9 cellular contexts compared by ENCODE assay signal in the genomic region with DNA sequence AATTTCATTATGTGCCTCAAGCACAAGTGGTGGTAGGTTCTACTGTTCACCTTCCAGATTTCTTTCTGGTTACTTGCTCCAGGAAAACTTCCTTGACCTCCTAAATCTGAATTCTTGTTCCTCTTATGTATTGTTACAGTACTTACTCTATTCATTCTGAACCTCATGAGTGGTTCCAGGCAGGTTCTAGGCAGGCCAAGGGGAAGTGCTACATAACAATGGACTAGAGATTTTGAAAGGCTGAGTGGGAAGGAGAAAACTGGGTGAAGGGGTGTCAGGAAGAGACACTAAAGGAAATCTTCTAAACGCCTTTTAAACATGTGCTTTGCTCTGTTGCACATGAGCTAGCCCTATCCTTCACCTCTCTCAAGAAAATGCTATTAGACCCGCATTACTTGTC. TPM values are rescaled to one million over a fixed set of nuclear protein-coding genes. Genes with fewer than 3 reads are reported as not detected.
DNase-seq lines count a peak whose midpoint lies in the region; ATAC-seq, FAIRE-seq and TF ChIP-seq lines count a peak whose summit lies in the region.
"Had no signal": no experiment of that assay in that cellular context is flagged by ENCODE, and none has a peak within 500 bp of the region (broad histone marks: within the 10 kb centered on the region; RNA-seq: fewer than 3 reads in every experiment).

No MANE protein-coding gene starts in this region.

- H3K36me3 ChIP-seq in H7 (replicated peaks; ENCODE audit: control insufficient read depth, insufficient read depth, low read length) (peaks cover 15% of the 10 kb centered on the region), PC-9 (ENCODE audit: low read depth) (peaks cover 43% of the 10 kb centered on the region), endothelial cell of umbilical vein (ENCODE audit: control insufficient read depth in 2 of 2, extremely low read depth in 1 of 2, insufficient read depth in 2 of 2, low read length in 2 of 2) (peaks cover 8 to 14% of the 10 kb centered on the region in 2 experiments), tibial artery (peaks cover 36 to 40% (median 37%) of the 10 kb centered on the region in 3 donors)

- no peak for TF ChIP-seq POLR2A in endothelial cell of umbilical vein (IDR thresholded peaks at IDR 0.05; ENCODE audit: low read depth, low read length)

- BruUV-seq in PC-9 (replicated peaks; lab: Mats Ljungman, UMichigan) (no TSS peak), endothelial cell of umbilical vein (replicated peaks; lab: Mats Ljungman, UMichigan) (no TSS peak)

- ATAC-seq in HG03571 (IDR thresholded peaks at IDR 0.05; ENCODE audit: unreplicated experiment) = no peak

- no peak for TF ChIP-seq CTCF in PC-9 (conservative IDR thresholded peaks at IDR 0.05)
- TF ChIP-seq CTCF in endothelial cell of umbilical vein (IDR thresholded peaks at IDR 0.05; ENCODE audit: extremely low read depth in 1 of 2, insufficient read depth in 1 of 2, low read depth in 1 of 2, low read length in 2 of 2) = no peak
- no peak for TF ChIP-seq CTCF in tibial artery (IDR thresholded peaks at IDR 0.05)

- no peaks in the 10 kb centered on the region for H3K9me2 ChIP-seq in PC-9 (ENCODE audit: insufficient read depth)

- DNase-seq in H7 = no peak
- DNase-seq in PC-9 = no peak
- DNase-seq in endothelial cell of umbilical vein (ENCODE audit: low read depth, low spot score) = peak; percentile 21
- DNase-seq in renal cortical epithelial cell (ENCODE audit: low read depth) = peak; percentile 15
- DNase-seq in NCI-H345 (lab: John Stamatoyannopoulos, UW) = no peak
- DNase-seq in tibial artery = no peak
- DNase-seq: activated CD4-positive, CD25-positive, alpha-beta regulatory T cell; nucleus accumbens had no signal

- peak overlapping the region; percentile 95 for H3K9ac ChIP-seq in endothelial cell of umbilical vein (replicated peaks; ENCODE audit: extremely low read depth, insufficient read depth, low read length)

- H3F3A ChIP-seq in PC-9 (ENCODE audit: insufficient read depth, low read depth) = peaks cover 11% of the 10 kb centered on the region; the same call in 1 of the 2 replicates

- H3K4me1 ChIP-seq in PC-9 (replicated peaks; ENCODE audit: insufficient read depth) = peaks cover 21% of the 10 kb centered on the region
- H3K4me1 ChIP-seq in endothelial cell of umbilical vein (ENCODE audit: control insufficient read depth, extremely low read depth, insufficient read depth, low read length) = peaks cover 13% of the 10 kb centered on the region
- peaks cover 0 to 18% (median 10%) of the 10 kb centered on the region in 4 donors for H3K4me1 ChIP-seq in tibial artery

- no peak for FAIRE-seq in endothelial cell of umbilical vein (lab: Jason Lieb, UNC)

- peaks cover 31% of the 10 kb centered on the region for H3K79me2 ChIP-seq in PC-9 (ENCODE audit: low read depth)
- peaks cover 24% of the 10 kb centered on the region for H3K79me2 ChIP-seq in endothelial cell of umbilical vein (ENCODE audit: control insufficient read depth, insufficient read depth, low read length)

- H2AFZ ChIP-seq in PC-9 (no peak overlapping the region), endothelial cell of umbilical vein (ENCODE audit: low read depth, low read length) (no peak overlapping the region)

- intact Hi-C loops in PC-9 (cut with micrococcal nuclease; ENCODE audit: unreplicated experiment) = loop anchor here (2.0 kb wide), 2 partner anchors 75 to 143 kb away; a partner anchor contains a TSS
- intact Hi-C loops in endothelial cell of umbilical vein (cut with micrococcal nuclease) = loop anchor here (2.0 kb wide), 1 partner anchor 73 kb away; no protein-coding TSS in a partner anchor
- intact Hi-C loops in tibial artery (cut with DNase I; ENCODE audit: low total_unique reads) = no loop called here

- 0 out of 2 replicates have a peak, but pooled peaks cover 5% of the 10 kb centered on the region for H4K20me1 ChIP-seq in PC-9 (ENCODE audit: insufficient read depth)
- no peaks in the 10 kb centered on the region for H4K20me1 ChIP-seq in endothelial cell of umbilical vein (replicated peaks; ENCODE audit: control insufficient read depth, extremely low read depth, insufficient read depth, low read length)

- CTCF ChIA-PET in PC-9 (lab: Charles Lee) = no interaction called here
- CTCF ChIA-PET in endothelial cell of umbilical vein (lab: Charles Lee) = interaction anchor here (0.9 to 4.8 kb wide), 5 partner anchors 97 to 1267 kb away, joined by 3 to 143 read pairs (median 10); a partner anchor contains a TSS

- POLR2A ChIA-PET in PC-9 (lab: Charles Lee; ENCODE audit: unreplicated experiment) = interaction anchor here (0.6 to 0.7 kb wide), 2 partner anchors 74 to 1268 kb away, joined by 8 to 39 read pairs; no protein-coding TSS in a partner anchor
- POLR2A ChIA-PET in endothelial cell of umbilical vein (lab: Charles Lee) = interaction anchor here (0.8 kb wide), 1 partner anchor 1268 kb away, joined by 3 read pairs; no protein-coding TSS in a partner anchor

- no peaks in the 10 kb centered on the region; the same call in 1 of the 2 replicates for H3K9me3 ChIP-seq in PC-9 (ENCODE audit: insufficient read depth, low read depth)
- no peaks in the 10 kb centered on the region for H3K9me3 ChIP-seq in endothelial cell of umbilical vein (replicated peaks; ENCODE audit: control insufficient read depth, insufficient read depth, low read length)
- H3K9me3 ChIP-seq in tibial artery = no peaks in the 10 kb centered on the region

- H3K27ac ChIP-seq in PC-9 (peak overlapping the region; percentile 91), endothelial cell of umbilical vein (ENCODE audit: insufficient read depth, low read depth, low read length) (peak overlapping the region; percentile 91), tibial artery (peak overlapping the region in 1 of 2 donors; percentile 87)

- H3K4me3 ChIP-seq in H7 (ENCODE audit: insufficient read depth, low read depth, low read length) (peak overlapping the region; percentile 98), PC-9 (peak overlapping the region; percentile 84), endothelial cell of umbilical vein (replicated peaks in 1 of 3; ENCODE audit: insufficient read depth in 1 of 3, low read depth in 1 of 3, low read length in 3 of 3) (peak overlapping the region; percentile 60 to 90 (median 76)), tibial artery (peak overlapping the region in 1 of 2 donors; percentile 98)

- no peaks in the 10 kb centered on the region for H3K9me1 ChIP-seq in endothelial cell of umbilical vein (replicated peaks; ENCODE audit: control insufficient read depth, extremely low read depth, insufficient read depth, low read length)

- H3K27me3 ChIP-seq in H7 (ENCODE audit: control insufficient read depth, insufficient read depth, low read length) = no peaks in the 10 kb centered on the region
- no peaks in the 10 kb centered on the region for H3K27me3 ChIP-seq in PC-9 (ENCODE audit: insufficient read depth, low read depth)
- H3K27me3 ChIP-seq in endothelial cell of umbilical vein (ENCODE audit: control insufficient read depth in 2 of 2, insufficient read depth in 2 of 2, low read length in 2 of 2) = no peaks in the 10 kb centered on the region
- H3K27me3 ChIP-seq in tibial artery = no peaks in the 10 kb centered on the region

- dilution Hi-C loops in endothelial cell of umbilical vein (cut with MboI; ENCODE audit: extremely low pct_ligation_motif_present, low sequenced_read_pairs) = no loop called here

- H3K4me2 ChIP-seq in PC-9 (peak overlapping the region; percentile 97), endothelial cell of umbilical vein (ENCODE audit: insufficient read depth, low read length) (peak overlapping the region; percentile 97)

TF ChIP-seq in endothelial cell of umbilical vein, 7 proteins besides CTCF, POLR2A, EP300 and RAD21:
- TF ChIP-seq, protein P1, sequence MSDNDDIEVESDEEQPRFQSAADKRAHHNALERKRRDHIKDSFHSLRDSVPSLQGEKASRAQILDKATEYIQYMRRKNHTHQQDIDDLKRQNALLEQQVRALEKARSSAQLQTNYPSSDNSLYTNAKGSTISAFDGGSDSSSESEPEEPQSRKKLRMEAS (IDR thresholded peaks at IDR 0.05; ENCODE audit: insufficient read depth, insufficient read length) = no peak
- TF ChIP-seq GATA2 (IDR thresholded peaks at IDR 0.05; ENCODE audit: insufficient read depth, insufficient read length, low read depth, low read length) (no peak), MYC (IDR thresholded peaks at IDR 0.05; ENCODE audit: low read depth, low read length) (no peak), EZH2 (IDR thresholded peaks at IDR 0.05; ENCODE audit: borderline replicate concordance, low read depth, low read length, severe bottlenecking) (no peak), POLR2AphosphoS5 (IDR thresholded peaks at IDR 0.05; ENCODE audit: insufficient read depth, low read depth, low read length) (no peak), FOS (IDR thresholded peaks at IDR 0.05; ENCODE audit: borderline replicate concordance, insufficient read depth, low read length) (no peak), JUN (IDR thresholded peaks at IDR 0.05; ENCODE audit: borderline replicate concordance, insufficient read depth, insufficient read length, low read depth) (no peak)

RNA-seq across cellular contexts. Expression of a gene that starts 1.6 kb away (rescaled TPM):
- total RNA-seq in H7 (2014; rRNA removed; shearing (Covaris generic)) = 72.7 and 85.8 TPM in 2 replicates
- 34.3 and 36.6 TPM in 2 replicates for total RNA-seq in PC-9 (2021)
- 26.8 and 28.4 TPM in 2 replicates for total RNA-seq in endothelial cell of umbilical vein
- 24.6 and 25.2 TPM in 2 replicates for polyA plus RNA-seq in endothelial cell of umbilical vein
- polyA plus RNA-seq in endothelial cell of umbilical vein (2011; cell fraction: cytosol; rRNA removed) = 18.5 and 22.0 TPM in 2 replicates
- 14.8 and 15.7 TPM in 2 replicates for polyA plus RNA-seq in endothelial cell of umbilical vein (2011; cell fraction: nucleus; rRNA removed)
- polyA plus RNA-seq in endothelial cell of umbilical vein (2012) = 37.9 and 45.9 TPM in 2 replicates
- polyA minus RNA-seq in endothelial cell of umbilical vein = 20.1 and 22.1 TPM in 2 replicates
- polyA minus RNA-seq in endothelial cell of umbilical vein (2011; cell fraction: cytosol; rRNA and poly(A)+ RNA removed) = 18.3 TPM
- polyA minus RNA-seq in endothelial cell of umbilical vein (2011; cell fraction: nucleus; rRNA and poly(A)+ RNA removed) = 22.4 and 22.5 TPM in 2 replicates
- 34.8 and 46.0 TPM in 2 replicates for total RNA-seq in renal cortical epithelial cell

Comparison
In these comparisons a context has a peak if more than half of its experiments do, and no peak if none do; other contexts are left out.
1. DNase-seq: peak in endothelial cell of umbilical vein (single experiment) and renal cortical epithelial cell (single experiment); none in H7 (single experiment), PC-9 (0 of 2), NCI-H345 (single experiment) and tibial artery (0 of 2).